15 cellular contexts compared by ENCODE assay signal in the genomic region with DNA sequence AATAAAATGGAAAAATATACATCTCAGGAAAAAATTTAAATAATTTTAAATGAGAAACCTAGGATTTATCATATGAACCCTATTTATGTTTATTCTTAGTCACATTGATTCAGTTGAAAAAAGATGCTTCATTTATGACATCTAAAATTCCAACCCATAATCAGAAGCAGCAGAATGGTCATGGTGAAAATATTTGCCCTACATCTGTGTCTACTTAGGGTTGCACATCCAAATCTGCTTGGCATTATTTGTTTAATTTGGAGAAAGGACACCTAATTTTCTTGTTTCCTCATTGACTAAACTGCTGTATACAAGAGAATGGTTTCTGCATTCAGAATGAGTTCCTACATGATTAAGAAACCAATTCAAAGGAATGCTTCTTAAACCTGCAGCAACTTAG.
A peak's percentile ranks its signal among the peaks of the same experiment; 100 is the strongest.
DNase-seq lines count a peak whose midpoint lies in the region; ATAC-seq and TF ChIP-seq lines count a peak whose summit lies in the region.
"Had no signal": no experiment of that assay in that cellular context is flagged by ENCODE, and none has a peak within 500 bp of the region (broad histone marks: within the 10 kb centered on the region; RNA-seq: fewer than 3 reads in every experiment).

No MANE protein-coding gene starts in this region.

- H3K36me3 ChIP-seq in lower lobe of right lung = no peaks in the 10 kb centered on the region

- ATAC-seq in GM18858 (IDR thresholded peaks at IDR 0.05; ENCODE audit: unreplicated experiment) = no peak
- ATAC-seq in lower lobe of right lung = no peak

- intact Hi-C loops in lower lobe of right lung (cut with DNase I) = no loop called here

- H3K4me1 ChIP-seq in lower lobe of right lung = no peaks in the 10 kb centered on the region

- DNase-seq in AG09309 (ENCODE audit: low read depth) = peak; percentile 13
- peak; percentile 46 for DNase-seq in EL
- peak; percentile 66 to 85 for DNase-seq in foreskin fibroblast
- DNase-seq in lower lobe of right lung = no peak
- DNase-seq in LoVo (ENCODE audit: low spot score) = no peak
- DNase-seq: CD4-positive, alpha-beta memory T cell; COR-L47; DMS153; DMS79 treated with DMSO at 0.1 percent for 48 hours; GF-D8; GOT3; H9 had no signal

- H3K27ac ChIP-seq in VCaP (peak overlapping the region; percentile 51), lower lobe of right lung (no peak overlapping the region)
- H3K27ac ChIP-seq: C4-2B had no signal

- H3K9me3 ChIP-seq in lower lobe of right lung = no peaks in the 10 kb centered on the region

- H3K27me3 ChIP-seq in lower lobe of right lung (ENCODE audit: low read depth) = no peaks in the 10 kb centered on the region

- H3K4me3 ChIP-seq in AG09309 (ENCODE audit: control insufficient read depth, low read depth, low read length) = no peak overlapping the region
- no peak overlapping the region for H3K4me3 ChIP-seq in foreskin fibroblast (ENCODE audit: low read depth in 1 of 2, low read length in 2 of 2)
- H3K4me3 ChIP-seq in lower lobe of right lung = no peak overlapping the region

- TF ChIP-seq CTCF in AG09309 (IDR thresholded peaks at IDR 0.05; ENCODE audit: control insufficient read depth, insufficient read depth, low read depth, low read length, missing control alignments) = no peak
- no peak for TF ChIP-seq CTCF in VCaP (conservative IDR thresholded peaks at IDR 0.05)
- TF ChIP-seq CTCF in foreskin fibroblast (IDR thresholded peaks at IDR 0.05; ENCODE audit: low read depth, low read length) = no peak
- TF ChIP-seq CTCF in lower lobe of right lung (IDR thresholded peaks at IDR 0.05) = no peak

Comparison
In these comparisons a context has a peak if more than half of its experiments do, and no peak if none do; other contexts are left out.
1. DNase-seq: peak in AG09309 (single experiment), EL (single experiment) and foreskin fibroblast (2 of 2); none in lower lobe of right lung (single experiment) and LoVo (single experiment).